In genomic region chr1:1846386-1846918, GRCh38 we compare ENCODE assay signal across 10 cellular contexts. TPM values are rescaled to one million over a fixed set of nuclear protein-coding genes. Genes with fewer than 3 reads are reported as not detected.
A peak's percentile ranks its signal among the peaks of the same experiment; 100 is the strongest.
DNase-seq lines count a peak whose midpoint lies in the region; ATAC-seq and TF ChIP-seq lines count a peak whose summit lies in the region.
"Had no signal": no experiment of that assay in that cellular context is flagged by ENCODE, and none has a peak within 500 bp of the region (broad histone marks: within the 10 kb centered on the region; RNA-seq: fewer than 3 reads in every experiment).

No MANE protein-coding gene starts in this region.

- no peak overlapping the region for H3K4me3 Mint-ChIP-seq in activated CD4-positive, alpha-beta T cell treated with anti-CD3 and anti-CD28 coated beads, Interleukin-2, amount 10 ng/mL, durations not matched to agents 7 days and 5 days
- H3K4me3 Mint-ChIP-seq in T-helper 17 cell, result no peak overlapping the region

- H3K4me3 ChIP-seq in mesenchymal stem cell (ENCODE audit: insufficient read depth in 1 of 2, low read depth in 1 of 2, low read length in 2 of 2), result no peak overlapping the region
- no peak overlapping the region for H3K4me3 ChIP-seq in stomach
- H3K4me3 ChIP-seq in MM.1S (ENCODE audit: low read length), result no peak overlapping the region
- H3K4me3 ChIP-seq: esophagus squamous epithelium had no signal

- no peaks in the 10 kb centered on the region for H3K9me3 Mint-ChIP-seq in activated CD4-positive, alpha-beta T cell treated with anti-CD3 and anti-CD28 coated beads, Interleukin-2, amount 10 ng/mL, durations not matched to agents 7 days and 5 days

- no peak overlapping the region for H2BK5ac ChIP-seq in mesenchymal stem cell (ENCODE audit: low read depth, low read length, poor library complexity, severe bottlenecking)

- intact Hi-C loops in stomach (cut with DNase I; ENCODE audit: low total_unique reads), result no loop called here

- no peaks in the 10 kb centered on the region for H3K9me2 ChIP-seq in MM.1S (replicated peaks; ENCODE audit: insufficient read depth, low read length)

- H3K4me1 ChIP-seq in mesenchymal stem cell (ENCODE audit: control insufficient read depth, insufficient read depth, low read depth, low read length) (peaks cover 8% of the 10 kb centered on the region), stomach (peaks cover 30 to 90% (median 65%) of the 10 kb centered on the region in 4 donors), MM.1S (ENCODE audit: low read length) (peaks cover 18% of the 10 kb centered on the region)

- no peak overlapping the region for H3K18ac ChIP-seq in mesenchymal stem cell (ENCODE audit: low read depth in 1 of 2, low read length in 2 of 2)

- no peak for TF ChIP-seq POLR2A in stomach (IDR thresholded peaks at IDR 0.05)

- H3K9me3 ChIP-seq in T-helper 17 cell (ENCODE audit: control insufficient read depth, low read length, poor library complexity, severe bottlenecking) (no peaks in the 10 kb centered on the region), mesenchymal stem cell (ENCODE audit: control insufficient read depth, low read length) (no peaks in the 10 kb centered on the region), stomach (no peaks in the 10 kb centered on the region), MM.1S (replicated peaks; ENCODE audit: insufficient read depth, low read length) (no peaks in the 10 kb centered on the region)
- H3K9me3 ChIP-seq: esophagus squamous epithelium had no signal

- ATAC-seq in T-helper 17 cell (no peak), HG03159 (IDR thresholded peaks at IDR 0.05; ENCODE audit: unreplicated experiment) (no peak)

- over 99% methylated on average over 5 of the region's 5 CpGs for WGBS in mesenchymal stem cell
- WGBS in stomach, 5 donors, result 75 to 83% (median 81%) methylated on average over 5 of the region's 5 CpGs

- H2AK5ac ChIP-seq in mesenchymal stem cell (ENCODE audit: low read length, severe bottlenecking), result no peak overlapping the region

- no peak overlapping the region for H3K23ac ChIP-seq in mesenchymal stem cell (ENCODE audit: low read length in 2 of 2)

- no peak overlapping the region for H2BK12ac ChIP-seq in mesenchymal stem cell (ENCODE audit: low read length in 2 of 2)

- H2AFZ ChIP-seq in mesenchymal stem cell (ENCODE audit: low read depth, low read length) (no peak overlapping the region), MM.1S (ENCODE audit: low read length) (no peak overlapping the region)

- no peak overlapping the region for H3K14ac ChIP-seq in mesenchymal stem cell (ENCODE audit: low read length in 2 of 2)

- no peak overlapping the region for H3K4me2 ChIP-seq in mesenchymal stem cell (ENCODE audit: low read length, poor library complexity, severe bottlenecking)
- no peak overlapping the region for H3K4me2 ChIP-seq in MM.1S (ENCODE audit: low read depth, low read length)

- H4K20me1 ChIP-seq in MM.1S (ENCODE audit: insufficient read depth, low read length), result peaks cover 5% of the 10 kb centered on the region; the same call in 1 of the 2 replicates

- no peak for TF ChIP-seq EP300 in stomach (IDR thresholded peaks at IDR 0.05)

- no peak overlapping the region for H3K4ac ChIP-seq in mesenchymal stem cell (ENCODE audit: low read depth in 1 of 2, low read length in 2 of 2)

- H3K27ac Mint-ChIP-seq in activated CD4-positive, alpha-beta T cell treated with anti-CD3 and anti-CD28 coated beads, Interleukin-2, amount 10 ng/mL, durations not matched to agents 7 days and 5 days, result peak overlapping the region; percentile 46
- H3K27ac Mint-ChIP-seq in T-helper 17 cell, result peak overlapping the region; percentile 89

- POLR2A ChIA-PET in activated CD4-positive, alpha-beta T cell treated with anti-CD3 and anti-CD28 coated beads, Interleukin-2, amount 10 ng/mL, durations not matched to agents 7 days and 5 days (lab: Charles Lee), result interaction anchor here (0.6 kb wide), 1 partner anchor 23 kb away, joined by 3 read pairs; no protein-coding TSS in a partner anchor

- H3K9ac ChIP-seq in mesenchymal stem cell (ENCODE audit: low read length) (peak overlapping the region; percentile 16), MM.1S (ENCODE audit: low read length) (no peak overlapping the region)

- no peak overlapping the region for H2BK15ac ChIP-seq in mesenchymal stem cell (ENCODE audit: low read depth, poor library complexity, severe bottlenecking)

- H3K27ac ChIP-seq in mesenchymal stem cell (ENCODE audit: low read length, poor library complexity, severe bottlenecking), result no peak overlapping the region
- peak overlapping the region; percentile 59 to 73 (median 64) for H3K27ac ChIP-seq in stomach
- no peak overlapping the region for H3K27ac ChIP-seq in MM.1S (ENCODE audit: low read length)

- peaks cover 81% of the 10 kb centered on the region for H3K79me2 ChIP-seq in MM.1S (ENCODE audit: low read length)

- H3K27me3 Mint-ChIP-seq in activated CD4-positive, alpha-beta T cell treated with anti-CD3 and anti-CD28 coated beads, Interleukin-2, amount 10 ng/mL, durations not matched to agents 7 days and 5 days, result no peaks in the 10 kb centered on the region
- no peaks in the 10 kb centered on the region for H3K27me3 Mint-ChIP-seq in T-helper 17 cell

- H3K79me1 ChIP-seq in mesenchymal stem cell (replicated peaks; ENCODE audit: low read length, poor library complexity, severe bottlenecking), result no peaks in the 10 kb centered on the region

- no peak overlapping the region for H4K91ac ChIP-seq in mesenchymal stem cell (ENCODE audit: low read length)

- no peak overlapping the region for H4K8ac ChIP-seq in mesenchymal stem cell (ENCODE audit: low read length)

- H3K27me3 ChIP-seq in mesenchymal stem cell (ENCODE audit: control insufficient read depth in 1 of 2, insufficient read depth in 1 of 2, low read length in 2 of 2), result no peaks in the 10 kb centered on the region
- no peaks in the 10 kb centered on the region for H3K27me3 ChIP-seq in stomach
- no peaks in the 10 kb centered on the region for H3K27me3 ChIP-seq in MM.1S (replicated peaks; ENCODE audit: insufficient read depth, low read length)
- H3K27me3 ChIP-seq: esophagus squamous epithelium had no signal

- no peak overlapping the region for H2BK120ac ChIP-seq in mesenchymal stem cell (ENCODE audit: low read depth, low read length)

- H3F3A ChIP-seq in MM.1S (ENCODE audit: insufficient read depth, low read length), result peaks cover 26% of the 10 kb centered on the region

- DNase-seq in activated CD4-positive, alpha-beta T cell treated with anti-CD3 and anti-CD28 coated beads, Interleukin-2, amount 10 ng/mL, durations not matched to agents 7 days and 5 days, result no peak
- no peak for DNase-seq in activated CD4-positive, alpha-beta T cell treated with anti-CD3 and anti-CD28 coated beads for 4 hours
- DNase-seq in T-helper 17 cell (no peak), mesenchymal stem cell (no peak), stomach (no peak), MM.1S (no peak)
- DNase-seq in stimulated activated CD4-positive, alpha-beta T cell treated with anti-CD3 and anti-CD28 coated beads, Interleukin-2, amount 100 ng/mL, for 48 hours, result no peak
- DNase-seq: activated CD4-positive, alpha-beta T cell treated with anti-CD3 and anti-CD28 coated beads, Interleukin-2, amount 50 U/mL, for 4 hours; esophagus squamous epithelium had no signal

- H3K4me1 Mint-ChIP-seq in activated CD4-positive, alpha-beta T cell treated with anti-CD3 and anti-CD28 coated beads, Interleukin-2, amount 10 ng/mL, durations not matched to agents 7 days and 5 days, result peaks cover 32% of the 10 kb centered on the region
- peaks cover 63% of the 10 kb centered on the region for H3K4me1 Mint-ChIP-seq in T-helper 17 cell

- TF ChIP-seq CTCF in stomach (IDR thresholded peaks at IDR 0.05) (no peak), MM.1S (IDR thresholded peaks at IDR 0.05; ENCODE audit: low read length) (no peak)

- H3K36me3 Mint-ChIP-seq in activated CD4-positive, alpha-beta T cell treated with anti-CD3 and anti-CD28 coated beads, Interleukin-2, amount 10 ng/mL, durations not matched to agents 7 days and 5 days (ENCODE audit: low read depth), result peaks cover 18% of the 10 kb centered on the region
- H3K36me3 Mint-ChIP-seq in T-helper 17 cell (ENCODE audit: low read depth), result no peaks in the 10 kb centered on the region

- H3K36me3 ChIP-seq in mesenchymal stem cell (ENCODE audit: control insufficient read depth in 1 of 2, insufficient read depth in 2 of 2, low read depth in 1 of 2, low read length in 2 of 2) (peaks cover 9 to 15% of the 10 kb centered on the region in 2 experiments), stomach (no peaks in the 10 kb centered on the region), MM.1S (replicated peaks; ENCODE audit: insufficient read depth, low read length) (no peaks in the 10 kb centered on the region)
- H3K36me3 ChIP-seq: esophagus squamous epithelium had no signal

- CTCF ChIA-PET in activated CD4-positive, alpha-beta T cell treated with anti-CD3 and anti-CD28 coated beads, Interleukin-2, amount 10 ng/mL, durations not matched to agents 7 days and 5 days (lab: Charles Lee), result interaction anchor here (1.6 kb wide), 1 partner anchor 198 kb away, joined by 4 read pairs; no protein-coding TSS in a partner anchor

RNA-seq across cellular contexts. Expression of gene GNB1, which starts 44.4 kb away (rescaled TPM):
- 100 to 1,000 TPM; 368 to 454 TPM for total RNA-seq in activated CD4-positive, alpha-beta T cell treated with anti-CD3 and anti-CD28 coated beads, Interleukin-2, amount 10 ng/mL, durations not matched to agents 7 days and 5 days
- total RNA-seq in T-helper 17 cell, result 100 to 1,000 TPM; 236 to 255 TPM
- polyA plus RNA-seq in mesenchymal stem cell (2013, experiment 1 of 2), result 252 TPM
- 253 TPM for polyA plus RNA-seq in mesenchymal stem cell (2013, experiment 2 of 2)
- 100 to 1,000 TPM in 4 of 5 donors, 10 to 100 TPM in 1; 49.6 to 195 (median 124) TPM for total RNA-seq in stomach
- 100 to 1,000 TPM in 2 of 3 donors, 10 to 100 TPM in 1; 66.2 to 146 (median 126) TPM for polyA plus RNA-seq in stomach

Comparison
In these comparisons a context has a peak if more than half of its experiments do, and no peak if none do; other contexts are left out.
1. H3K27ac ChIP-seq: peak in stomach (5 of 5); none in mesenchymal stem cell (single experiment) and MM.1S (single experiment).